Comparison of ENCODE assay signal across 8 cellular contexts in the genomic region with DNA sequence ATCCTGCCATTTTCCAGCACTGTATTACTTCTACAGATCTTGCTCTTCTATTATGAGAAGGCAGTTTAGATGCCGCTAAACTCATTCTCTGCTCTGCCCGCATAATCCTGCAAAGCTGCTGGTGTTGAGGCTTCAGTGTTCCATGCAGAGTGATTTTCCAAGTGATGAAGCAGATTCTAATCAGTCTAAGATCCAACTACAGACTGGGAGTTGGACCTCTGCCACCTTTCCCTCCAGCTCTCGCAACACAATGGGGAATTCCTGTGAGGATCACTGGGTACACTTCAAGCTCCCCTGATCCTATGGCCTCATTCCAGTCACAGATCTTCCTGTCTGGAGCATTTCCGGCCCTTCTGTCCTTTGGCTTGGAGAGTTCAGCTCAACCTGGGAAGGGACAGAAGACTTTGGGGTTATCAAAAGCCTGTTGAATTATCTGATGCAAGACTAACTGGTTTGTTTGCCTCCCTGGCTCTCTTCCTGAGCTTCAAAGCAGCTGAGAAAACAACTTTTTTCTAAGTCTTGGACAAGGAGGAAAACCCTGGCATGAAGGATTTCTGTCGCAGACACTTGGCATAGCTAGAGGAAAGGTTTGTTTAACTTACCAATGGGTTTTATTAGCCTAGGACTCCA.
DNase-seq lines count a peak whose midpoint lies in the region; ATAC-seq and TF ChIP-seq lines count a peak whose summit lies in the region.

No MANE protein-coding gene starts in this region.

- ATAC-seq in GM21381 (IDR thresholded peaks at IDR 0.05; ENCODE audit: unreplicated experiment): no peak

- DNase-seq in DMS153 treated with DMSO at 0.1 percent for 48 hours (lab: John Stamatoyannopoulos, UW; ENCODE audit: unreplicated experiment): peak; percentile 36
- DNase-seq in NCI-H510A treated with DMSO at 0.1 percent for 48 hours (lab: John Stamatoyannopoulos, UW): peak; percentile 45
- peak; percentile 73 for DNase-seq in fibroblast of pulmonary artery (ENCODE audit: low read depth)
- DNase-seq in pulmonary artery endothelial cell (ENCODE audit: low read depth, low spot score): peak; percentile 95
- DNase-seq in NCI-H1436 (lab: John Stamatoyannopoulos, UW): no peak
- no peak for DNase-seq in NCI-H146 (lab: John Stamatoyannopoulos, UW)
- no peak for DNase-seq in MV-4-11 (lab: John Stamatoyannopoulos, UW)

- TF ChIP-seq CTCF in fibroblast of pulmonary artery (IDR thresholded peaks at IDR 0.05; ENCODE audit: low read length, missing control alignments): no peak

- H3K4me3 ChIP-seq in fibroblast of pulmonary artery (replicated peaks; ENCODE audit: low read depth, low read length): no peak overlapping the region

Comparison
In these comparisons a context has a peak if more than half of its experiments do, and no peak if none do; other contexts are left out.
1. DNase-seq: peak in DMS153 treated with DMSO at 0.1 percent for 48 hours (single experiment), NCI-H510A treated with DMSO at 0.1 percent for 48 hours (single experiment), fibroblast of pulmonary artery (single experiment) and pulmonary artery endothelial cell (single experiment); none in NCI-H1436 (single experiment), NCI-H146 (single experiment) and MV-4-11 (single experiment).